7 cellular contexts compared by ENCODE assay signal in the genomic region with DNA sequence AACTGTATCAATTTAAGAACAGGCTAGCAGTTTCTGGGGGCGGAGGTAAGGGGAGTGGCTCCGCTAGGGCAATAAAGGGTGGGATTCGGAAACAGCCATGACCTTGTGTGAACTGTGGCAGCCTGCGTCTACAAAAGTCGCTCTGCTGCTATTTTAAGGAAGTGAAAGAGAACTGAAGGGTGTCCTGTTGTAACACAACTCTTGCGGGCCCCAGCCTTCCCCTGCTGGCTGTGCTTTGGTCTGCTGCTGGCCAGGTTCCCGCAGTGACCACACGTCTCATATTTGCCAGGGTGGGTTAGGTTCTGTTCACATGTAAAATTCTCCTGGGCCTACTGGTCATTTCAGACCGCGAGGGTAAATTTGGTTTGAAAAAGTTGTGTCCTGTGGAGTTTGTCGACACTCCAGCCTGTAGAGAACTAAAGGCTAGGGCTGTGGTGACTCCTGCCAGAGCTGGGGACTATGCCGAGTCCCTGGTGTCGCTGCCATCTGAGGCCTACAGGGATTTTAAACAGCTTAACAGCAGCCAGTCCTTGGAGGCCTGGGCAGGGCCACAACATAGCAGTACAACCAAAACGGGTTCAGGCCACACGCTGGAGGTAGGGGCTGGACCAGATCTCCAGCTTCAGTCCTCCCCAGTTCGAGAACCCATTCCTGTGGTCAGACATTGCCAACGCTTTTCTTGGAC. TPM values are rescaled to one million over a fixed set of nuclear protein-coding genes. Genes with fewer than 3 reads are reported as not detected.
DNase-seq lines count a peak whose midpoint lies in the region; ATAC-seq, FAIRE-seq and TF ChIP-seq lines count a peak whose summit lies in the region.

No MANE protein-coding gene starts in this region.

- H3K9ac ChIP-seq in astrocyte (ENCODE audit: low read length) (peak overlapping the region; percentile 58), iPS-15b (ENCODE audit: low read depth, low read length) (no peak overlapping the region), skeletal muscle satellite cell (ENCODE audit: low read depth, low read length) (peak overlapping the region; percentile 75)

- peaks cover 10% of the 10 kb centered on the region for H3K27me3 ChIP-seq in MG63
- H3K27me3 ChIP-seq in astrocyte (ENCODE audit: insufficient read depth, low read length) = peaks cover 19% of the 10 kb centered on the region
- H3K27me3 ChIP-seq in iPS-15b (ENCODE audit: control insufficient read depth, insufficient read depth, low read length) = peaks cover 16% of the 10 kb centered on the region
- H3K27me3 ChIP-seq in skeletal muscle satellite cell (ENCODE audit: control insufficient read depth, insufficient read depth, low read length) = peaks cover 37% of the 10 kb centered on the region

- peak overlapping the region; percentile 96 for H3K4me3 Mint-ChIP-seq in astrocyte (ENCODE audit: unreplicated experiment)

- no peak for FAIRE-seq in astrocyte (lab: Jason Lieb, UNC)

- H3K27me3 Mint-ChIP-seq in astrocyte (ENCODE audit: low read depth, unreplicated experiment) = peaks cover 36% of the 10 kb centered on the region

- no peaks in the 10 kb centered on the region for H3K4me1 Mint-ChIP-seq in astrocyte (ENCODE audit: low read depth, unreplicated experiment)

- DNase-seq in GM13976 (ENCODE audit: low spot score) = peak; percentile 85
- peak; percentile 31 for DNase-seq in MG63
- DNase-seq in astrocyte (ENCODE audit: low read depth) = no peak
- DNase-seq in NCI-H128 (lab: John Stamatoyannopoulos, UW; ENCODE audit: unreplicated experiment) = no peak

- in situ Hi-C loops in GM13976 (cut with MboI; ENCODE audit: low sequenced_read_pairs, unreplicated experiment) = loop anchor here (25.0 kb wide), 1 partner anchor 475 kb away; a partner anchor contains a TSS

- peak; percentile 57 for ATAC-seq in GM21737 (IDR thresholded peaks at IDR 0.05; ENCODE audit: unreplicated experiment)

- no peaks in the 10 kb centered on the region for H3K9me3 Mint-ChIP-seq in astrocyte (ENCODE audit: unreplicated experiment)

- H3K36me3 ChIP-seq in MG63 (no peaks in the 10 kb centered on the region), astrocyte (ENCODE audit: insufficient read depth, low read length) (no peaks in the 10 kb centered on the region), iPS-15b (ENCODE audit: control insufficient read depth, insufficient read depth, low read length) (no peaks in the 10 kb centered on the region), skeletal muscle satellite cell (ENCODE audit: insufficient read depth, low read length) (no peaks in the 10 kb centered on the region)

- no peaks in the 10 kb centered on the region for H3K9me3 ChIP-seq in MG63
- H3K9me3 ChIP-seq in astrocyte (ENCODE audit: insufficient read depth, low read depth, low read length) = no peaks in the 10 kb centered on the region
- H3K9me3 ChIP-seq in iPS-15b (ENCODE audit: control insufficient read depth, insufficient read depth, low read length) = no peaks in the 10 kb centered on the region
- H3K9me3 ChIP-seq in skeletal muscle satellite cell (replicated peaks; ENCODE audit: low read length) = no peaks in the 10 kb centered on the region

- peak overlapping the region; percentile 91 for H2AFZ ChIP-seq in astrocyte (ENCODE audit: low read depth, low read length)

- H3K4me3 ChIP-seq in MG63 (peak overlapping the region; percentile 67), astrocyte (ENCODE audit: insufficient read depth, low read depth, low read length) (peak overlapping the region; percentile 79), iPS-15b (ENCODE audit: low read depth, low read length) (peak overlapping the region; percentile 85), skeletal muscle satellite cell (ENCODE audit: low read length) (peak overlapping the region; percentile 92)

- TF ChIP-seq CTCF in GM13976 (IDR thresholded peaks at IDR 0.05; ENCODE audit: borderline replicate concordance, control extremely low read depth, extremely low read depth, insufficient read depth, missing control alignments) (no peak), astrocyte (IDR thresholded peaks at IDR 0.05; ENCODE audit: insufficient read depth, low read depth, low read length) (no peak)

- no peaks in the 10 kb centered on the region for H3K79me2 ChIP-seq in astrocyte (ENCODE audit: insufficient read depth, low read length)

- no peaks in the 10 kb centered on the region for H3K36me3 Mint-ChIP-seq in astrocyte (ENCODE audit: low read depth, unreplicated experiment)

- H3K4me2 ChIP-seq in astrocyte (ENCODE audit: low read length) (peak overlapping the region; percentile 94), skeletal muscle satellite cell (ENCODE audit: low read length) (peak overlapping the region; percentile 100)

- no peaks in the 10 kb centered on the region for H4K20me1 ChIP-seq in astrocyte (ENCODE audit: insufficient read depth, low read length)

- H3K27ac Mint-ChIP-seq in astrocyte (ENCODE audit: unreplicated experiment) = peak overlapping the region; percentile 68

- peaks cover 6% of the 10 kb centered on the region for H3K4me1 ChIP-seq in astrocyte (ENCODE audit: insufficient read depth, low read length)
- H3K4me1 ChIP-seq in iPS-15b (ENCODE audit: control insufficient read depth, insufficient read depth, low read length) = peaks cover 5% of the 10 kb centered on the region
- H3K4me1 ChIP-seq in skeletal muscle satellite cell (ENCODE audit: control insufficient read depth, insufficient read depth, low read length) = peaks cover 19% of the 10 kb centered on the region

- H3K27ac ChIP-seq in astrocyte (ENCODE audit: low read depth, low read length) = no peak overlapping the region

RNA-seq across cellular contexts. Expression of a gene that starts 1.1 kb away (rescaled TPM):
- 0.12 and 12.3 TPM in 2 replicates for total RNA-seq in MG63 (2014; rRNA removed; shearing (Covaris generic); ENCODE audit: low replicate concordance)
- 1.8 and 2.4 TPM in 2 replicates for total RNA-seq in astrocyte
- total RNA-seq in skeletal muscle satellite cell (2012; rRNA removed) = 2.0 and 4.2 TPM in 2 replicates

RNA-seq across cellular contexts. Expression of a gene that starts 27.4 kb away (rescaled TPM):
- not detected in 2 replicates for total RNA-seq in MG63 (2014; rRNA removed; shearing (Covaris generic); ENCODE audit: low replicate concordance)
- not detected in 2 replicates for total RNA-seq in astrocyte
- total RNA-seq in skeletal muscle satellite cell (2012; rRNA removed) = 0.51 and 0.66 TPM in 2 replicates

Comparison
In these comparisons a context has a peak if more than half of its experiments do, and no peak if none do; other contexts are left out.
1. DNase-seq: peak in GM13976 (single experiment) and MG63 (single experiment); none in astrocyte (single experiment) and NCI-H128 (single experiment).
2. Peak in every context shown above with its lines, with median percentiles within 50 percentile points of each other: H3K4me3 ChIP-seq.